ENCODE assay signal across 1 cellular context in genomic region chr1:153728305-153729066, GRCh38.
TF ChIP-seq lines count a peak whose summit lies in the region.

No MANE protein-coding gene starts in this region.

TF ChIP-seq in H1, 55 proteins besides CTCF, POLR2A, EP300 and RAD21:
- TF ChIP-seq E2F6 (IDR thresholded peaks at IDR 0.05), result no peak
- peak; percentile 48 for TF ChIP-seq YY1 (IDR thresholded peaks at IDR 0.05; ENCODE audit: low read depth, low read length)
- TF ChIP-seq TAF7 (optimal IDR thresholded peaks at IDR 0.05; ENCODE audit: borderline replicate concordance, low read depth, low read length), result no peak
- no peak for TF ChIP-seq USF2 (IDR thresholded peaks at IDR 0.05; ENCODE audit: low read length)
- TF ChIP-seq SUZ12 (IDR thresholded peaks at IDR 0.05; ENCODE audit: low read length), result no peak
- TF ChIP-seq FOSL1 (IDR thresholded peaks at IDR 0.05; ENCODE audit: insufficient read depth, low read depth, low read length), result no peak
- TF ChIP-seq MAX (IDR thresholded peaks at IDR 0.05), result no peak
- no peak for TF ChIP-seq ZNF274 (IDR thresholded peaks at IDR 0.05; ENCODE audit: borderline replicate concordance, extremely low read depth, low read length)
- TF ChIP-seq JUND (IDR thresholded peaks at IDR 0.05; ENCODE audit: low read length), result no peak
- 0 out of 2 replicates have a peak, but pooled peaks have one; percentile 16 for TF ChIP-seq RFX5 (IDR thresholded peaks at IDR 0.05; ENCODE audit: borderline replicate concordance, low read depth, low read length)
- peak; percentile 22 for TF ChIP-seq SAP30 (IDR thresholded peaks at IDR 0.05; ENCODE audit: insufficient read depth, insufficient replicate concordance, low read length)
- TF ChIP-seq TEAD4 (IDR thresholded peaks at IDR 0.05; ENCODE audit: low read depth, low read length), result no peak
- TF ChIP-seq KDM5A (IDR thresholded peaks at IDR 0.05; ENCODE audit: low read length), result peak; percentile 63; the same call in 1 of the 2 replicates
- TF ChIP-seq TCF12 (IDR thresholded peaks at IDR 0.05; ENCODE audit: low read depth, low read length), result no peak
- TF ChIP-seq CBX8 (IDR thresholded peaks at IDR 0.05; ENCODE audit: borderline replicate concordance, low read depth, low read length), result no peak
- TF ChIP-seq RBBP5 (IDR thresholded peaks at IDR 0.05; ENCODE audit: borderline replicate concordance, low read depth, low read length), result no peak
- no peak for TF ChIP-seq SP2 (IDR thresholded peaks at IDR 0.05; ENCODE audit: low read length)
- TF ChIP-seq GTF2F1 (IDR thresholded peaks at IDR 0.05; ENCODE audit: borderline replicate concordance, low read depth, low read length), result no peak
- no peak for TF ChIP-seq CREB1 (IDR thresholded peaks at IDR 0.05)
- TF ChIP-seq HDAC6 (IDR thresholded peaks at IDR 0.05; ENCODE audit: low read depth, low read length), result no peak
- TF ChIP-seq POLR2AphosphoS5 (IDR thresholded peaks at IDR 0.05; ENCODE audit: low read depth, low read length), result no peak; the same call in 1 of the 2 replicates
- TF ChIP-seq BRCA1 (IDR thresholded peaks at IDR 0.05; ENCODE audit: low read depth, low read length), result no peak
- no peak for TF ChIP-seq KDM1A (IDR thresholded peaks at IDR 0.05; ENCODE audit: borderline replicate concordance, low read length)
- no peak for TF ChIP-seq BCL11A (IDR thresholded peaks at IDR 0.05; ENCODE audit: low read depth in 2 of 2, low read length in 2 of 2)
- 0 out of 2 replicates have a peak, but pooled peaks have one; percentile 36 for TF ChIP-seq TBP (IDR thresholded peaks at IDR 0.05; ENCODE audit: low read depth, low read length)
- peak; percentile 43; the same call in 1 of the 2 replicates for TF ChIP-seq SP1 (IDR thresholded peaks at IDR 0.05; ENCODE audit: low read depth, low read length)
- TF ChIP-seq CHD1 (IDR thresholded peaks at IDR 0.05; ENCODE audit: low read depth, low read length), result no peak
- TF ChIP-seq PHF8 (conservative IDR thresholded peaks at IDR 0.05; ENCODE audit: low read depth, low read length), result peak; percentile 43; the same call in 1 of the 2 replicates
- TF ChIP-seq CTBP2 (IDR thresholded peaks at IDR 0.05; ENCODE audit: borderline replicate concordance, insufficient read depth, insufficient read length, low read length), result no peak
- no peak for TF ChIP-seq NRF1 (IDR thresholded peaks at IDR 0.05; ENCODE audit: low read depth, low read length)
- no peak for TF ChIP-seq ATF3 (IDR thresholded peaks at IDR 0.05; ENCODE audit: insufficient read depth, low read depth, low read length)
- no peak for TF ChIP-seq BACH1 (IDR thresholded peaks at IDR 0.05; ENCODE audit: low read length)
- TF ChIP-seq NANOG (IDR thresholded peaks at IDR 0.05; ENCODE audit: insufficient read depth, low read depth, low read length, poor library complexity, severe bottlenecking), result no peak
- no peak for TF ChIP-seq GABPA (IDR thresholded peaks at IDR 0.05; ENCODE audit: borderline replicate concordance, insufficient read depth, low read length)
- no peak for TF ChIP-seq EZH2 (IDR thresholded peaks at IDR 0.05; ENCODE audit: low read depth, low read length, severe bottlenecking)
- no peak for TF ChIP-seq RNF2 (IDR thresholded peaks at IDR 0.05; ENCODE audit: borderline replicate concordance, low read depth, low read length, missing control alignments, poor library complexity, severe bottlenecking)
- TF ChIP-seq SP4 (IDR thresholded peaks at IDR 0.05; ENCODE audit: low read length), result no peak
- TF ChIP-seq SIX5 (IDR thresholded peaks at IDR 0.05; ENCODE audit: low read depth, low read length), result no peak
- peak; percentile 21 to 86; a peak in 2 of 4 replicates for TF ChIP-seq SIN3A (conservative IDR thresholded peaks at IDR 0.05 in 1 of 2, IDR thresholded peaks at IDR 0.05 in 1 of 2; ENCODE audit: low read depth in 1 of 2, low read length in 2 of 2)
- no peak for TF ChIP-seq CHD2 (IDR thresholded peaks at IDR 0.05; ENCODE audit: low read length)
- TF ChIP-seq RXRA (IDR thresholded peaks at IDR 0.05; ENCODE audit: insufficient read depth, low read depth, low read length), result no peak
- TF ChIP-seq KDM4A (IDR thresholded peaks at IDR 0.05; ENCODE audit: low read depth, low read length, severe bottlenecking), result no peak
- no peak for TF ChIP-seq POU5F1 (IDR thresholded peaks at IDR 0.05; ENCODE audit: low read depth, low read length)
- no peak for TF ChIP-seq CHD7 (IDR thresholded peaks at IDR 0.05; ENCODE audit: insufficient replicate concordance, low read length)
- no peak for TF ChIP-seq SRF (IDR thresholded peaks at IDR 0.05; ENCODE audit: low read depth, low read length)
- TF ChIP-seq ASH2L (IDR thresholded peaks at IDR 0.05; ENCODE audit: low read length), result no peak
